19 cellular contexts compared by ENCODE assay signal in the genomic region with DNA sequence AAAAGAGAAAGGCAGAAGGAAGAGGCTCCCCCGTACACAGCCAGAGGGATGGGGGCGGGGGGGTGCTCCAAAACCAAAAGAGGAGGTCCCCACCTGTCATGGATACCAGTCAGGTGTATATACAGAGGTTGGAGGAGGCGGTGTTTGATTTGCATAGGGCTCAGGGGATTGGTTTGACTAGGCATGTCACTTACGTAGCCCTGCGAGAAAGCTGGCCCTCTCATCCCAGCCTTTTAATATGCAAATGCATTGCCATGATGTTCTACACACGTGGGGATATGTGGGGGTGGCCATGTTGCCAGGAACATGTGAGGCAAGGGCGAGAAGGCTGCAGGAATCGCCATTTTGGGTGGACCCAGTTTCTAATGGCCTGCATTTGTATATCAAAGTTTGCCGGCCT. TPM values are rescaled to one million over a fixed set of nuclear protein-coding genes. Genes with fewer than 3 reads are reported as not detected.
DNase-seq lines count a peak whose midpoint lies in the region; TF ChIP-seq lines count a peak whose summit lies in the region.
"Had no signal": no experiment of that assay in that cellular context is flagged by ENCODE, and none has a peak within 500 bp of the region (broad histone marks: within the 10 kb centered on the region; RNA-seq: fewer than 3 reads in every experiment).

No MANE protein-coding gene starts in this region.

- peak overlapping the region in 2 of 3 experiments; percentile 23 to 57; a peak in 3 of 7 replicates for H3K27ac Mint-ChIP-seq in H9
- H3K27ac Mint-ChIP-seq: CD14-positive monocyte had no signal

- no peak overlapping the region for H3K27ac ChIP-seq in H9 (ENCODE audit: insufficient read length, low read depth, low read length)
- H3K27ac ChIP-seq: 22Rv1, RWPE1 had no signal

- peaks cover 21 to 25% of the 10 kb centered on the region in 2 experiments for H3K4me1 Mint-ChIP-seq in H9
- H3K4me1 Mint-ChIP-seq: CD14-positive monocyte had no signal

- intact Hi-C loops in head of caudate nucleus (cut with DNase I), result no loop called here

- H3T11ph ChIP-seq in H9 (ENCODE audit: low read length), result no peak overlapping the region

- H3K36me3 Mint-ChIP-seq in H9 (ENCODE audit: insufficient read depth in 1 of 3, low read depth in 3 of 3), result no peaks in the 10 kb centered on the region
- H3K36me3 Mint-ChIP-seq: CD14-positive monocyte had no signal

- H2AK5ac ChIP-seq in H9 (ENCODE audit: insufficient read length, low read length), result no peak overlapping the region

- H2BK15ac ChIP-seq in H9 (ENCODE audit: low read depth, low read length), result no peak overlapping the region

- no peak overlapping the region for H3K14ac ChIP-seq in H9 (ENCODE audit: insufficient read depth, low read length)

- H3K9me3 Mint-ChIP-seq in H9, result no peaks in the 10 kb centered on the region
- H3K9me3 Mint-ChIP-seq: CD14-positive monocyte had no signal

- DNase-seq in DMS79 (lab: John Stamatoyannopoulos, UW) (peak; percentile 1), DMS79 treated with DMSO at 0.1 percent for 48 hours (lab: John Stamatoyannopoulos, UW) (no peak), H9 (peak; percentile 62), NCI-H510A treated with DMSO at 0.1 percent for 48 hours (lab: John Stamatoyannopoulos, UW) (peak; percentile 57), iPS-NIHi11 (ENCODE audit: low spot score) (peak; percentile 22), midbrain (lab: John Stamatoyannopoulos, UW) (no peak), GM13976 (ENCODE audit: low spot score) (no peak), head of caudate nucleus (no peak)
- DNase-seq: COR-L47, KBM-7, NCI-H2081, NCI-H446 treated with DMSO at 0.1 percent for 48 hours, NCI-H774, PC-3, SIG-M5, T-helper 1 cell had no signal

- H3K27me3 Mint-ChIP-seq in H9 (ENCODE audit: low read depth), result no peaks in the 10 kb centered on the region

- no peak overlapping the region for H2AFZ ChIP-seq in H9 (ENCODE audit: low read length)

- no peak overlapping the region for H2BK5ac ChIP-seq in H9 (ENCODE audit: insufficient read length, low read length)

- H3K4ac ChIP-seq in H9 (ENCODE audit: low read depth, low read length), result no peak overlapping the region

- no peak overlapping the region for H4K91ac ChIP-seq in H9 (ENCODE audit: insufficient read length, low read depth, low read length)

- no peaks in the 10 kb centered on the region for H3K79me1 ChIP-seq in H9 (ENCODE audit: insufficient read depth, low read depth, low read length, poor library complexity, severe bottlenecking)

- no peak overlapping the region for H3K4me3 Mint-ChIP-seq in H9
- H3K4me3 Mint-ChIP-seq: CD14-positive monocyte had no signal

- no peak overlapping the region for H2BK12ac ChIP-seq in H9 (ENCODE audit: insufficient read length, low read depth, low read length)

- H2BK20ac ChIP-seq in H9 (ENCODE audit: low read depth, low read length, poor library complexity, severe bottlenecking), result no peak overlapping the region

- H4K5ac ChIP-seq in H9 (ENCODE audit: insufficient read length, low read depth, low read length), result no peak overlapping the region

- no peaks in the 10 kb centered on the region for H3K9me3 ChIP-seq in H9 (ENCODE audit: control insufficient read depth, low read depth, low read length)

- H3K18ac ChIP-seq in H9 (ENCODE audit: insufficient read length, low read depth, low read length), result no peak overlapping the region

- TF ChIP-seq CTCF in H9 (conservative IDR thresholded peaks at IDR 0.05) (no peak), GM13976 (IDR thresholded peaks at IDR 0.05; ENCODE audit: borderline replicate concordance, control extremely low read depth, extremely low read depth, insufficient read depth, missing control alignments) (no peak)

- no peaks in the 10 kb centered on the region for H3K27me3 ChIP-seq in H9 (ENCODE audit: insufficient read depth, low read length)

- no peaks in the 10 kb centered on the region for H3K79me2 ChIP-seq in H9 (ENCODE audit: insufficient read depth, low read length)

- no peak overlapping the region for H3K4me2 ChIP-seq in H9 (ENCODE audit: insufficient read depth, insufficient read length, low read length)

- in situ Hi-C loops in GM13976 (cut with MboI; ENCODE audit: low sequenced_read_pairs, unreplicated experiment), result no loop called here

- H3K9ac ChIP-seq in H9 (ENCODE audit: extremely low read depth, insufficient read length, low read length), result no peak overlapping the region

- WGBS in H9 (ENCODE audit: extremely low coverage, insufficient read length, low lambda C conversion rate), result no CpG with 5 or more reads among the region's 9 CpGs

- H4K20me1 ChIP-seq in H9 (ENCODE audit: control insufficient read depth, insufficient read depth, insufficient read length), result no peaks in the 10 kb centered on the region

- no peaks in the 10 kb centered on the region for H3K23me2 ChIP-seq in H9 (ENCODE audit: insufficient read length, low read depth, low read length, poor library complexity, severe bottlenecking)

- no peak overlapping the region for H3K23ac ChIP-seq in H9 (ENCODE audit: insufficient read length, low read depth, low read length)

- H4K8ac ChIP-seq in H9 (replicated peaks; ENCODE audit: insufficient read length, low read depth, low read length), result no peak overlapping the region

- H3K4me1 ChIP-seq in H9 (ENCODE audit: insufficient read depth, low read length), result peaks cover 6% of the 10 kb centered on the region; the same call in 1 of the 2 replicates

- H3K56ac ChIP-seq in H9 (ENCODE audit: insufficient read length, low read depth, low read length), result no peak overlapping the region

- H2BK120ac ChIP-seq in H9 (ENCODE audit: low read depth, low read length, poor library complexity, severe bottlenecking), result no peak overlapping the region

RNA-seq across cellular contexts. Expression of gene TMEM150C, which starts 38.6 kb away (rescaled TPM):
- 2.7 and 3.1 TPM in 2 replicates for total RNA-seq in H9 (2021)

Comparison
In these comparisons a context has a peak if more than half of its experiments do, and no peak if none do; other contexts are left out.
1. DNase-seq: peak in DMS79 (single experiment), H9 (single experiment), NCI-H510A treated with DMSO at 0.1 percent for 48 hours (single experiment) and iPS-NIHi11 (single experiment); none in DMS79 treated with DMSO at 0.1 percent for 48 hours (single experiment), midbrain (single experiment), GM13976 (single experiment) and head of caudate nucleus (0 of 42).